In the genomic region with DNA sequence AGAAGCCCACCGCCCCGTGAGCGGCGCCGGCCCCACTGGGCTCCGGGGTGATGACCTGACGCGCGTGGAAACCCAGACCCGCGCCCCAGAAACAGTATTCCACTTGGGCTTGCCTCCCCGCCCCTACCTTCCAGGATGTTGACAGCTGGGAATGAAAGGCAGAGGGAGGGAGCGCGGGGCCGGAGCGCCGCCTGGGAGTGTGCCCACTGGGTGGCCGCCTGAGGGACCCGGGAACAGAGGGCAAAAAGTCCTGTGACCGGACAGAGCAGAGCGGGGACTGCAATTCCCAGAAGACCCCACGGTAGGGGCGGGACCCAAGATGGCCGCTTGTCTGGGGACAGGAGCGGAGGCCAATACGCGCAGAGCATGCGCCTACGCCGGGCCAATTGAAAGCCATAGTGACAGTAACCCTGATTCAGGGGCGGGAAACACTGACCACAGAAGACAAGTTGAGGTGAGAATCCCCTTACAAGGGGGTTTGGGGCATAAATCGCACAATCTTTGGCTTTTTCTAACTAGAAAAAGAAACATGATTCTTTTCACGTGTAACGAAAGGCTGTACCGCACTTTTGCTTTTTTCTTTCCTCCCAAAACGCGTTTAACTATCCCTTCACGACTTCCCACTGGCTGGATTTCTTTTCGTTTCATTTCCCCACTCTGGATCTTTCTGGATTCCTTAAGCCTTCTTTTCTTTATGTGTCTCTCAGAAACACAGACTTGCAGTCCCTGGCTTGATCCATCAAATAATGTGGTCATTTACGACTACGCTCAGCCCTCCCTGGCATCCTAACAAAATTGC, we compare ENCODE assay signal across 8 cellular contexts. TPM values are rescaled to one million over a fixed set of nuclear protein-coding genes. Genes with fewer than 3 reads are reported as not detected.
A peak's percentile ranks its signal among the peaks of the same experiment; 100 is the strongest.
DNase-seq lines count a peak whose midpoint lies in the region; ATAC-seq and TF ChIP-seq lines count a peak whose summit lies in the region.

FHIT (minus strand) TSS at position 279 of the 799 bp plus-strand sequence.

- DNase-seq in GM10248 (ENCODE audit: extremely low spot score) (peak; percentile 92), HFFc6 (peak; percentile 88), NAMALWA (ENCODE audit: low spot score) (peak; percentile 90), glomerular endothelial cell (ENCODE audit: extremely low read depth, low read depth, low spot score) (peak; percentile 68), nucleus accumbens (lab: John Stamatoyannopoulos, UW) (peak; percentile 56 to 97 (median 92)), suprapubic skin (ENCODE audit: low spot score in 2 of 2) (peak; percentile 96)

- H3K36me3 ChIP-seq in suprapubic skin = no peaks in the 10 kb centered on the region

- peak within 1 kb of the TSS; percentile 75 for H3K4me3 ChIP-seq in suprapubic skin

- CTCF ChIA-PET in GM10248 (lab: Yijun Ruan, JAX) = no interaction called here

- POLR2A ChIA-PET in GM10248 (lab: Yijun Ruan, JAX) = no interaction called here

- TF ChIP-seq POLR2A in suprapubic skin (IDR thresholded peaks at IDR 0.05) = no peak

- peaks cover 16% of the 10 kb centered on the region for H3K4me1 ChIP-seq in suprapubic skin

- no peaks in the 10 kb centered on the region for H3K9me3 ChIP-seq in suprapubic skin

- peak within 1 kb of the TSS; percentile 80 for H3K27ac ChIP-seq in suprapubic skin

- ATAC-seq in SK-N-SH treated with all-trans-retinoic acid at 6 μM for 48 hours = peak; percentile 100

- peak within 1 kb of the TSS; percentile 75 for H3K27ac Mint-ChIP-seq in HFFc6
- peak within 1 kb of the TSS; percentile 95 for H3K27ac Mint-ChIP-seq in activated naive CD4-positive, alpha-beta T cell treated with anti-CD3 and anti-CD28 coated beads, Interleukin-2, amount 50 U/mL, for 24 hours

- no peak for TF ChIP-seq CTCF in GM10248 (IDR thresholded peaks at IDR 0.05; ENCODE audit: control extremely low read depth, extremely low read depth, low read depth, missing control alignments)
- TF ChIP-seq CTCF in HFFc6 (IDR thresholded peaks at IDR 0.05) = no peak
- no peak for TF ChIP-seq CTCF in suprapubic skin (IDR thresholded peaks at IDR 0.05)

- TF ChIP-seq EP300 in suprapubic skin (IDR thresholded peaks at IDR 0.05) = peak; percentile 13

- H3K4me3 Mint-ChIP-seq in HFFc6 = peak within 1 kb of the TSS; percentile 94
- H3K4me3 Mint-ChIP-seq in activated naive CD4-positive, alpha-beta T cell treated with anti-CD3 and anti-CD28 coated beads, Interleukin-2, amount 50 U/mL, for 24 hours = peak within 1 kb of the TSS; percentile 93

- peaks cover 7% of the 10 kb centered on the region for H3K27me3 Mint-ChIP-seq in HFFc6 (ENCODE audit: insufficient read depth)
- peaks cover 3% of the 10 kb centered on the region for H3K27me3 Mint-ChIP-seq in activated naive CD4-positive, alpha-beta T cell treated with anti-CD3 and anti-CD28 coated beads, Interleukin-2, amount 50 U/mL, for 24 hours

- H3K36me3 Mint-ChIP-seq in HFFc6 (ENCODE audit: low read depth) = no peaks in the 10 kb centered on the region
- H3K36me3 Mint-ChIP-seq in activated naive CD4-positive, alpha-beta T cell treated with anti-CD3 and anti-CD28 coated beads, Interleukin-2, amount 50 U/mL, for 24 hours = no peaks in the 10 kb centered on the region

- no peaks in the 10 kb centered on the region for H3K27me3 ChIP-seq in suprapubic skin

- H3K9me3 Mint-ChIP-seq in HFFc6 = no peaks in the 10 kb centered on the region
- no peaks in the 10 kb centered on the region for H3K9me3 Mint-ChIP-seq in activated naive CD4-positive, alpha-beta T cell treated with anti-CD3 and anti-CD28 coated beads, Interleukin-2, amount 50 U/mL, for 24 hours

- H3K4me1 Mint-ChIP-seq in HFFc6 (ENCODE audit: low read depth) = peaks cover 16% of the 10 kb centered on the region
- peaks cover 24% of the 10 kb centered on the region for H3K4me1 Mint-ChIP-seq in activated naive CD4-positive, alpha-beta T cell treated with anti-CD3 and anti-CD28 coated beads, Interleukin-2, amount 50 U/mL, for 24 hours

- under 1% methylated on average over 41 of the region's 41 CpGs for WGBS in suprapubic skin

TF ChIP-seq in SK-N-SH treated with all-trans-retinoic acid at 6 μM for 48 hours, 23 proteins besides CTCF, POLR2A, EP300 and RAD21 (continues in another document):
- TF ChIP-seq ZC3H10 (CRISPR knock-in tag; IDR thresholded peaks at IDR 0.05) = no peak
- TF ChIP-seq TCF4 (CRISPR knock-in tag; IDR thresholded peaks at IDR 0.05; ENCODE audit: borderline replicate concordance) = no peak
- TF ChIP-seq, protein P1, sequence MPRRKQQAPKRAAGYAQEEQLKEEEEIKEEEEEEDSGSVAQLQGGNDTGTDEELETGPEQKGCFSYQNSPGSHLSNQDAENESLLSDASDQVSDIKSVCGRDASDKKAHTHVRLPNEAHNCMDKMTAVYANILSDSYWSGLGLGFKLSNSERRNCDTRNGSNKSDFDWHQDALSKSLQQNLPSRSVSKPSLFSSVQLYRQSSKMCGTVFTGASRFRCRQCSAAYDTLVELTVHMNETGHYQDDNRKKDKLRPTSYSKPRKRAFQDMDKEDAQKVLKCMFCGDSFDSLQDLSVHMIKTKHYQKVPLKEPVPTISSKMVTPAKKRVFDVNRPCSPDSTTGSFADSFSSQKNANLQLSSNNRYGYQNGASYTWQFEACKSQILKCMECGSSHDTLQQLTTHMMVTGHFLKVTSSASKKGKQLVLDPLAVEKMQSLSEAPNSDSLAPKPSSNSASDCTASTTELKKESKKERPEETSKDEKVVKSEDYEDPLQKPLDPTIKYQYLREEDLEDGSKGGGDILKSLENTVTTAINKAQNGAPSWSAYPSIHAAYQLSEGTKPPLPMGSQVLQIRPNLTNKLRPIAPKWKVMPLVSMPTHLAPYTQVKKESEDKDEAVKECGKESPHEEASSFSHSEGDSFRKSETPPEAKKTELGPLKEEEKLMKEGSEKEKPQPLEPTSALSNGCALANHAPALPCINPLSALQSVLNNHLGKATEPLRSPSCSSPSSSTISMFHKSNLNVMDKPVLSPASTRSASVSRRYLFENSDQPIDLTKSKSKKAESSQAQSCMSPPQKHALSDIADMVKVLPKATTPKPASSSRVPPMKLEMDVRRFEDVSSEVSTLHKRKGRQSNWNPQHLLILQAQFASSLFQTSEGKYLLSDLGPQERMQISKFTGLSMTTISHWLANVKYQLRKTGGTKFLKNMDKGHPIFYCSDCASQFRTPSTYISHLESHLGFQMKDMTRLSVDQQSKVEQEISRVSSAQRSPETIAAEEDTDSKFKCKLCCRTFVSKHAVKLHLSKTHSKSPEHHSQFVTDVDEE (CRISPR knock-in tag; IDR thresholded peaks at IDR 0.05) = no peak
- no peak for TF ChIP-seq ISL1 (CRISPR knock-in tag; IDR thresholded peaks at IDR 0.05)
- no peak for TF ChIP-seq CSDC2 (CRISPR knock-in tag; IDR thresholded peaks at IDR 0.05)
- no peak for TF ChIP-seq PPARA (CRISPR knock-in tag; IDR thresholded peaks at IDR 0.05; ENCODE audit: borderline replicate concordance)
- TF ChIP-seq ZNF565 (CRISPR knock-in tag; conservative IDR thresholded peaks at IDR 0.05; ENCODE audit: low read depth) = no peak
- no peak for TF ChIP-seq RARB (CRISPR knock-in tag; IDR thresholded peaks at IDR 0.05)
- no peak for TF ChIP-seq POU6F1 (CRISPR knock-in tag; IDR thresholded peaks at IDR 0.05; ENCODE audit: borderline replicate concordance, low read depth)
- TF ChIP-seq, protein P2, sequence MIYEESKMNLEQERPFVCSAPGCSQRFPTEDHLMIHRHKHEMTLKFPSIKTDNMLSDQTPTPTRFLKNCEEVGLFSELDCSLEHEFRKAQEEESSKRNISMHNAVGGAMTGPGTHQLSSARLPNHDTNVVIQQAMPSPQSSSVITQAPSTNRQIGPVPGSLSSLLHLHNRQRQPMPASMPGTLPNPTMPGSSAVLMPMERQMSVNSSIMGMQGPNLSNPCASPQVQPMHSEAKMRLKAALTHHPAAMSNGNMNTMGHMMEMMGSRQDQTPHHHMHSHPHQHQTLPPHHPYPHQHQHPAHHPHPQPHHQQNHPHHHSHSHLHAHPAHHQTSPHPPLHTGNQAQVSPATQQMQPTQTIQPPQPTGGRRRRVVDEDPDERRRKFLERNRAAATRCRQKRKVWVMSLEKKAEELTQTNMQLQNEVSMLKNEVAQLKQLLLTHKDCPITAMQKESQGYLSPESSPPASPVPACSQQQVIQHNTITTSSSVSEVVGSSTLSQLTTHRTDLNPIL (CRISPR knock-in tag; IDR thresholded peaks at IDR 0.05; ENCODE audit: low read depth) = no peak
- no peak for TF ChIP-seq OSR1 (CRISPR knock-in tag; IDR thresholded peaks at IDR 0.05)
- TF ChIP-seq ZFP3 (CRISPR knock-in tag; IDR thresholded peaks at IDR 0.05) = no peak
- TF ChIP-seq ZNF70 (CRISPR knock-in tag; IDR thresholded peaks at IDR 0.05) = no peak
- no peak for TF ChIP-seq ZNF8 (CRISPR knock-in tag; IDR thresholded peaks at IDR 0.05)
- TF ChIP-seq ESRRG (CRISPR knock-in tag; IDR thresholded peaks at IDR 0.05) = no peak
- no peak for TF ChIP-seq GLIS3 (CRISPR knock-in tag; IDR thresholded peaks at IDR 0.05)
- no peak for TF ChIP-seq SNAI2 (CRISPR knock-in tag; IDR thresholded peaks at IDR 0.05)
- TF ChIP-seq ARNTL (CRISPR knock-in tag; IDR thresholded peaks at IDR 0.05; ENCODE audit: borderline replicate concordance, low read depth) = no peak

RNA-seq across cellular contexts. Expression of gene FHIT, which starts in this region (rescaled TPM):
- under 1 TPM in 2 of 6 experiments, not detected in 4; 0.33 to 0.38 TPM for total RNA-seq in HFFc6 (2021; fragmentation: NEBNext Ultra II Directional; extraction: Animal tissue kit (Norgen Biotek cat#: 25700))
- total RNA-seq in glomerular endothelial cell (0.48 and 8.1 TPM in 2 replicates), suprapubic skin (10 to 100 TPM in 3 of 4 donors, 1 to 10 TPM in 1; 8.8 to 35.6 (median 12.6) TPM)

Comparison
In these comparisons a context has a peak if more than half of its experiments do, and no peak if none do; other contexts are left out.
1. Peak in every context shown above with its lines: DNase-seq, ATAC-seq, H3K4me3 ChIP-seq and H3K27ac ChIP-seq.
2. Peak in DNase-seq in HFFc6; RNA of the gene not detected or under 1 TPM.